ENCODE assay signal across 26 cellular contexts in genomic region chr10:3723706-3724225, GRCh38.
"Had no signal": no experiment of that assay in that cellular context is flagged by ENCODE, and none has a peak within 500 bp of the region (broad histone marks: within the 10 kb centered on the region; RNA-seq: fewer than 3 reads in every experiment).

No MANE protein-coding gene starts in this region.

- H3K27me3 ChIP-seq: heart right ventricle, vagina had no signal

- H3K27ac Mint-ChIP-seq: activated B cell treated with CpG ODN at 0.5 μM for 24 hours; activated CD4-positive, alpha-beta memory T cell treated with anti-CD3 and anti-CD28 coated beads for 36 hours; activated CD4-positive, alpha-beta T cell treated with anti-CD3 and anti-CD28 coated beads for 36 hours; activated naive CD4-positive, alpha-beta T cell treated with anti-CD3 and anti-CD28 coated beads, Interleukin-2, amount 10 ng/mL, durations not matched to agents 7 days and 5 days; naive B cell; T-helper 17 cell; type B pancreatic cell had no signal

- H3K4me3 ChIP-seq: heart right ventricle, lower lobe of right lung, smooth muscle cell, thoracic aorta, vagina had no signal

- DNase-seq: activated B cell treated with CpG ODN at 0.5 μM for 24 hours; activated CD4-positive, alpha-beta memory T cell treated with anti-CD3 and anti-CD28 coated beads for 36 hours; activated CD4-positive, alpha-beta T cell treated with anti-CD3 and anti-CD28 coated beads for 36 hours; activated effector memory CD4-positive, alpha-beta T cell treated with anti-CD3 and anti-CD28 coated beads, Interleukin-2, amount 50 U/mL, for 16 hours; activated naive CD4-positive, alpha-beta T cell treated with anti-CD3 and anti-CD28 coated beads, Interleukin-2, amount 10 ng/mL, durations not matched to agents 7 days and 5 days; central memory CD4-positive, alpha-beta T cell; dermis blood vessel endothelial cell; effector memory CD4-positive, alpha-beta T cell; foreskin fibroblast; heart right ventricle; kidney; lower lobe of right lung; mesendoderm; naive B cell; occipital lobe; posterior cingulate gyrus; stimulated activated CD4-positive, alpha-beta T cell treated with anti-CD3 and anti-CD28 coated beads, Interleukin-4, amount 100 ng/mL, for 1 hour; stimulated activated naive CD4-positive, alpha-beta T cell; T-helper 17 cell had no signal

- H3K36me3 Mint-ChIP-seq: activated CD4-positive, alpha-beta memory T cell treated with anti-CD3 and anti-CD28 coated beads for 36 hours; activated naive CD4-positive, alpha-beta T cell treated with anti-CD3 and anti-CD28 coated beads, Interleukin-2, amount 10 ng/mL, durations not matched to agents 7 days and 5 days; naive B cell; type B pancreatic cell had no signal

- H3K27me3 Mint-ChIP-seq: activated CD4-positive, alpha-beta memory T cell treated with anti-CD3 and anti-CD28 coated beads for 36 hours; T-helper 17 cell; type B pancreatic cell had no signal

- ATAC-seq: activated CD4-positive, alpha-beta T cell treated with anti-CD3 and anti-CD28 coated beads for 36 hours; esophagus mucosa; heart right ventricle; lower lobe of right lung; sciatic nerve; T-helper 17 cell had no signal

- H3K27ac ChIP-seq: heart right ventricle, lower lobe of right lung, thoracic aorta, vagina had no signal

- H3K9me3 Mint-ChIP-seq: activated CD4-positive, alpha-beta memory T cell treated with anti-CD3 and anti-CD28 coated beads for 36 hours; activated naive CD4-positive, alpha-beta T cell treated with anti-CD3 and anti-CD28 coated beads, Interleukin-2, amount 10 ng/mL, durations not matched to agents 7 days and 5 days had no signal

- H3K4me1 Mint-ChIP-seq: activated CD4-positive, alpha-beta T cell treated with anti-CD3 and anti-CD28 coated beads for 36 hours; activated naive CD4-positive, alpha-beta T cell treated with anti-CD3 and anti-CD28 coated beads, Interleukin-2, amount 10 ng/mL, durations not matched to agents 7 days and 5 days; neural crest cell had no signal

- H3K4me1 ChIP-seq: vagina had no signal

- H3K9me3 ChIP-seq: lower lobe of right lung, thoracic aorta, vagina had no signal

- H3K36me3 ChIP-seq: heart right ventricle, lower lobe of right lung, thoracic aorta, vagina had no signal

- H3K4me3 Mint-ChIP-seq: activated B cell treated with CpG ODN at 0.5 μM for 24 hours; activated CD4-positive, alpha-beta memory T cell treated with anti-CD3 and anti-CD28 coated beads for 36 hours; activated CD4-positive, alpha-beta T cell treated with anti-CD3 and anti-CD28 coated beads for 36 hours; activated naive CD4-positive, alpha-beta T cell treated with anti-CD3 and anti-CD28 coated beads, Interleukin-2, amount 10 ng/mL, durations not matched to agents 7 days and 5 days; naive B cell; neural crest cell; T-helper 17 cell; type B pancreatic cell had no signal
